15 cellular contexts compared by ENCODE assay signal in the genomic region with DNA sequence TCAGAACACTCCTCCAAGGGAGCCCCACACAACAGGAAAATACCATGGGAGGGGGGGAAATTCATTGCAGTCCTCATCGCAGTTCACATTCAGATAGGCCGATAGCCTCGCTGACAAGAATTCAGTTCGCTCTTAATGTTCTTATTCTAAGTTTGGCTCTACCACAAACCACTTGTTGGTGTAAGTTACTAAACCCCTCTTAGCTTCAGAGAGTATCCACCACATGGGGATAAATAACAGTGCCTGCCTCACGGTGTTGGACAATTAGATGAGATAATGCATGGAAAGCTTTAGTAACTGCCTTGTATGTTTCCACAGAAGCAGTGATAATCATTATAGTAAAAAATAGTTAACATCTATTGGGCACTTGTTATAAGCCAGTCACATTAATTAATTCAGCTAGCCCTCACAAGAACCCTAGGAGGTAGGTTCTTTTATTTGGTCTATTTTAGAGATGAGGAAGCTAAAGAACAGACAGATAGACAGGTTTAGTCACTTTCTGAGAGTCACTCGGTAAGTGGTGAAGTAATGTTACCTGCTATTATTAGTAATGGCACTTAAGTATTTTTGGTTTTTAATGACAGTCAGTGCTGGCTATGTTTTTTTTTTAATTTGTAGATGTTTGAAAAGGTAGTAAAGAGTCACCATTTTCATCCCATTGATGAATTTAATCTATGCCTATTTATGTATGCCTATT.
"Had no signal": no experiment of that assay in that cellular context is flagged by ENCODE, and none has a peak within 500 bp of the region (broad histone marks: within the 10 kb centered on the region; RNA-seq: fewer than 3 reads in every experiment).

No MANE protein-coding gene starts in this region.

- H3K4me3 Mint-ChIP-seq: activated CD4-positive, alpha-beta memory T cell treated with anti-CD3 and anti-CD28 coated beads, Interleukin-2, amount 10 ng/mL, durations not matched to agents 7 days and 5 days; activated naive CD4-positive, alpha-beta T cell treated with anti-CD3 and anti-CD28 coated beads, Interleukin-2, amount 10 ng/mL, durations not matched to agents 7 days and 5 days; nephron progenitor cell had no signal

- FAIRE-seq: keratinocyte had no signal

- H3K27ac Mint-ChIP-seq: activated CD4-positive, alpha-beta memory T cell treated with anti-CD3 and anti-CD28 coated beads, Interleukin-2, amount 10 ng/mL, durations not matched to agents 7 days and 5 days; activated naive CD4-positive, alpha-beta T cell treated with anti-CD3 and anti-CD28 coated beads, Interleukin-2, amount 10 ng/mL, durations not matched to agents 7 days and 5 days; nephron progenitor cell had no signal

- H3K36me3 Mint-ChIP-seq: activated naive CD4-positive, alpha-beta T cell treated with anti-CD3 and anti-CD28 coated beads, Interleukin-2, amount 10 ng/mL, durations not matched to agents 7 days and 5 days had no signal

- H3K4me3 ChIP-seq: coronary artery, gastrocnemius medialis, left lung, mucosa of descending colon had no signal

- DNase-seq: activated CD4-positive, alpha-beta memory T cell treated with anti-CD3 and anti-CD28 coated beads, Interleukin-2, amount 10 ng/mL, durations not matched to agents 7 days and 5 days; activated CD4-positive, alpha-beta T cell treated with anti-CD3 and anti-CD28 coated beads for 1 hour; activated CD8-positive, alpha-beta memory T cell treated with anti-CD3 and anti-CD28 coated beads, Interleukin-2, amount 50 U/mL, for 48 hours; activated naive CD4-positive, alpha-beta T cell treated with anti-CD3 and anti-CD28 coated beads, Interleukin-2, amount 10 ng/mL, durations not matched to agents 7 days and 5 days; caudate nucleus; effector memory CD4-positive, alpha-beta T cell; gastrocnemius medialis; left lung; mucosa of descending colon; nephron progenitor cell; T-helper 9 cell had no signal

- H3K27ac ChIP-seq: coronary artery, epithelial cell of prostate, gastrocnemius medialis had no signal

- ATAC-seq: gastrocnemius medialis, left lung, mucosa of descending colon, sciatic nerve had no signal

- H3K9me3 Mint-ChIP-seq: activated CD4-positive, alpha-beta memory T cell treated with anti-CD3 and anti-CD28 coated beads, Interleukin-2, amount 10 ng/mL, durations not matched to agents 7 days and 5 days; activated naive CD4-positive, alpha-beta T cell treated with anti-CD3 and anti-CD28 coated beads, Interleukin-2, amount 10 ng/mL, durations not matched to agents 7 days and 5 days; nephron progenitor cell had no signal

- H3K27me3 ChIP-seq: gastrocnemius medialis, left lung had no signal

- H3K9me3 ChIP-seq: gastrocnemius medialis, left lung, mucosa of descending colon had no signal

- H3K36me3 ChIP-seq: gastrocnemius medialis, left lung had no signal
